20 cellular contexts compared by ENCODE assay signal in genomic region chr13:112569771-112570288, GRCh38. TPM values are rescaled to one million over a fixed set of nuclear protein-coding genes. Genes with fewer than 3 reads are reported as not detected.
DNase-seq lines count a peak whose midpoint lies in the region; ATAC-seq and TF ChIP-seq lines count a peak whose summit lies in the region.
"Had no signal": no experiment of that assay in that cellular context is flagged by ENCODE, and none has a peak within 500 bp of the region (broad histone marks: within the 10 kb centered on the region; RNA-seq: fewer than 3 reads in every experiment).

No MANE protein-coding gene starts in this region.

- CTCF ChIA-PET in activated CD4-positive, alpha-beta T cell treated with anti-CD3 and anti-CD28 coated beads for 36 hours (lab: Charles Lee), result interaction anchor here (0.7 kb wide), 1 partner anchor 12 kb away, joined by 3 read pairs; no protein-coding TSS in a partner anchor
- CTCF ChIA-PET in activated CD4-positive, alpha-beta T cell treated with anti-CD3 and anti-CD28 coated beads, Interleukin-2, amount 10 ng/mL, durations not matched to agents 7 days and 5 days (lab: Charles Lee), result no interaction called here
- CTCF ChIA-PET in HEK293 (lab: Yijun Ruan, JAX) (interaction anchor here (1.1 kb wide), 1 partner anchor 70 kb away, joined by 3 read pairs; no protein-coding TSS in a partner anchor), Caco-2 (lab: Charles Lee) (no interaction called here)

- H3K4me1 Mint-ChIP-seq in activated CD4-positive, alpha-beta T cell treated with anti-CD3 and anti-CD28 coated beads for 36 hours, result peaks cover 32% of the 10 kb centered on the region
- H3K4me1 Mint-ChIP-seq in activated CD4-positive, alpha-beta T cell treated with anti-CD3 and anti-CD28 coated beads, Interleukin-2, amount 10 ng/mL, durations not matched to agents 7 days and 5 days, result peaks cover 17% of the 10 kb centered on the region
- H3K4me1 Mint-ChIP-seq in endothelial cell (ENCODE audit: unreplicated experiment) (peaks cover 42% of the 10 kb centered on the region), neural crest cell (peaks cover 27% of the 10 kb centered on the region), Caco-2 (ENCODE audit: low read depth, unreplicated experiment) (no peaks in the 10 kb centered on the region)

- H3K36me3 ChIP-seq in HEK293 (ENCODE audit: control insufficient read depth in 2 of 2, insufficient read depth in 1 of 2, low read length in 2 of 2), result peaks cover 0 to 32% of the 10 kb centered on the region in 2 experiments; a peak in 2 of 3 replicates
- H3K36me3 ChIP-seq in Caco-2 (ENCODE audit: control insufficient read depth, insufficient read depth, low read length), result peaks cover 3% of the 10 kb centered on the region; the same call in 1 of the 2 replicates

- no peaks in the 10 kb centered on the region for H3K9me3 ChIP-seq in HEK293 (ENCODE audit: control insufficient read depth, insufficient read depth, low read depth, low read length)
- no peaks in the 10 kb centered on the region for H3K9me3 ChIP-seq in Caco-2

- no peak overlapping the region for H3K4me3 ChIP-seq in HEK293 (ENCODE audit: low read depth, low read length)
- H3K4me3 ChIP-seq in Caco-2 (ENCODE audit: low read depth, low read length), result no peak overlapping the region

- DNase-seq in activated CD4-positive, alpha-beta T cell treated with anti-CD3 and anti-CD28 coated beads for 36 hours, result no peak
- no peak for DNase-seq in activated CD4-positive, alpha-beta T cell treated with anti-CD3 and anti-CD28 coated beads, Interleukin-2, amount 10 ng/mL, durations not matched to agents 7 days and 5 days
- DNase-seq in endothelial cell (ENCODE audit: low spot score) (peak; percentile 12), neural crest cell (ENCODE audit: low read depth, low spot score) (no peak), Caco-2 (no peak)
- DNase-seq: KBM-7, MV-4-11, NCI-H1105, NCI-H1436 treated with DMSO at 0.1 percent for 48 hours, NCI-H187 treated with DMSO at 0.1 percent for 48 hours, NCI-H2171 treated with DMSO at 0.1 percent for 48 hours, NCI-H345, NCI-H524 treated with DMSO at 0.1 percent for 48 hours, NCI-H774 had no signal

- no TSS peak for BruUV-seq in Caco-2 (replicated peaks; lab: Mats Ljungman, UMichigan)

- TF ChIP-seq CTCF in HEK293 (tag by site-specific recombination; IDR thresholded peaks at IDR 0.05) (no peak), endothelial cell (IDR thresholded peaks at IDR 0.05; ENCODE audit: unreplicated experiment) (no peak), neural crest cell (conservative IDR thresholded peaks at IDR 0.05) (no peak), Caco-2 (IDR thresholded peaks at IDR 0.05; ENCODE audit: insufficient read depth in 1 of 2, low read depth in 1 of 2, low read length in 1 of 2, severe bottlenecking in 1 of 2, unreplicated experiment in 1 of 2) (no peak)

- H3K27ac ChIP-seq in HEK293 (ENCODE audit: extremely low read depth, low read depth, low read length), result no peak overlapping the region
- H3K27ac ChIP-seq: 22Rv1, C4-2B had no signal

- no peak overlapping the region for H3K4me3 Mint-ChIP-seq in activated CD4-positive, alpha-beta T cell treated with anti-CD3 and anti-CD28 coated beads for 36 hours
- no peak overlapping the region for H3K4me3 Mint-ChIP-seq in activated CD4-positive, alpha-beta T cell treated with anti-CD3 and anti-CD28 coated beads, Interleukin-2, amount 10 ng/mL, durations not matched to agents 7 days and 5 days
- H3K4me3 Mint-ChIP-seq in endothelial cell (ENCODE audit: unreplicated experiment) (no peak overlapping the region), neural crest cell (no peak overlapping the region), Caco-2 (ENCODE audit: unreplicated experiment) (no peak overlapping the region)
- H3K4me3 Mint-ChIP-seq: B cell had no signal

- no peaks in the 10 kb centered on the region for H3K27me3 ChIP-seq in Caco-2 (replicated peaks; ENCODE audit: control insufficient read depth, insufficient read depth, low read length)

- peaks cover 27% of the 10 kb centered on the region for H3K36me3 Mint-ChIP-seq in activated CD4-positive, alpha-beta T cell treated with anti-CD3 and anti-CD28 coated beads for 36 hours (ENCODE audit: low read depth)
- peaks cover 17% of the 10 kb centered on the region for H3K36me3 Mint-ChIP-seq in activated CD4-positive, alpha-beta T cell treated with anti-CD3 and anti-CD28 coated beads, Interleukin-2, amount 10 ng/mL, durations not matched to agents 7 days and 5 days (ENCODE audit: low read depth)
- H3K36me3 Mint-ChIP-seq in endothelial cell (ENCODE audit: low read depth, unreplicated experiment), result peaks cover 3% of the 10 kb centered on the region
- H3K36me3 Mint-ChIP-seq in neural crest cell (ENCODE audit: low read depth), result peaks cover 3% of the 10 kb centered on the region
- H3K36me3 Mint-ChIP-seq in Caco-2 (ENCODE audit: insufficient read depth, unreplicated experiment), result peaks cover 11% of the 10 kb centered on the region

- no peak for ATAC-seq in activated CD4-positive, alpha-beta T cell treated with anti-CD3 and anti-CD28 coated beads for 36 hours
- no peak for ATAC-seq in HG02678 (IDR thresholded peaks at IDR 0.05; ENCODE audit: unreplicated experiment)
- no peak for ATAC-seq in GM18858 (IDR thresholded peaks at IDR 0.05; ENCODE audit: unreplicated experiment)

- H3K4me1 ChIP-seq in HEK293 (ENCODE audit: control insufficient read depth, insufficient read depth, low read length) (no peaks in the 10 kb centered on the region), Caco-2 (no peaks in the 10 kb centered on the region)

- POLR2A ChIA-PET in activated CD4-positive, alpha-beta T cell treated with anti-CD3 and anti-CD28 coated beads for 36 hours (lab: Charles Lee), result no interaction called here
- POLR2A ChIA-PET in activated CD4-positive, alpha-beta T cell treated with anti-CD3 and anti-CD28 coated beads, Interleukin-2, amount 10 ng/mL, durations not matched to agents 7 days and 5 days (lab: Charles Lee), result no interaction called here
- POLR2A ChIA-PET in HEK293 (lab: Yijun Ruan, JAX), result no interaction called here
- POLR2A ChIA-PET in Caco-2 (lab: Charles Lee), result no interaction called here

- intact Hi-C loops in activated CD4-positive, alpha-beta T cell treated with anti-CD3 and anti-CD28 coated beads for 36 hours (cut with DNase I, micrococcal nuclease), result no loop called here
- intact Hi-C loops in Caco-2 (cut with micrococcal nuclease; ENCODE audit: unreplicated experiment), result no loop called here

- H3K9me3 Mint-ChIP-seq in activated CD4-positive, alpha-beta T cell treated with anti-CD3 and anti-CD28 coated beads for 36 hours (ENCODE audit: low read depth), result no peaks in the 10 kb centered on the region
- H3K9me3 Mint-ChIP-seq in activated CD4-positive, alpha-beta T cell treated with anti-CD3 and anti-CD28 coated beads, Interleukin-2, amount 10 ng/mL, durations not matched to agents 7 days and 5 days, result no peaks in the 10 kb centered on the region
- H3K9me3 Mint-ChIP-seq in endothelial cell (ENCODE audit: unreplicated experiment), result no peaks in the 10 kb centered on the region
- no peaks in the 10 kb centered on the region for H3K9me3 Mint-ChIP-seq in neural crest cell
- H3K9me3 Mint-ChIP-seq in Caco-2 (ENCODE audit: unreplicated experiment), result no peaks in the 10 kb centered on the region

- no peaks in the 10 kb centered on the region for H3K27me3 Mint-ChIP-seq in activated CD4-positive, alpha-beta T cell treated with anti-CD3 and anti-CD28 coated beads for 36 hours
- H3K27me3 Mint-ChIP-seq in activated CD4-positive, alpha-beta T cell treated with anti-CD3 and anti-CD28 coated beads, Interleukin-2, amount 10 ng/mL, durations not matched to agents 7 days and 5 days, result no peaks in the 10 kb centered on the region
- peaks cover 1% of the 10 kb centered on the region for H3K27me3 Mint-ChIP-seq in endothelial cell (ENCODE audit: unreplicated experiment)
- H3K27me3 Mint-ChIP-seq in neural crest cell (ENCODE audit: low read depth), result no peaks in the 10 kb centered on the region
- H3K27me3 Mint-ChIP-seq in Caco-2 (ENCODE audit: insufficient read depth, unreplicated experiment), result no peaks in the 10 kb centered on the region
- H3K27me3 Mint-ChIP-seq: B cell had no signal

- H3K27ac Mint-ChIP-seq in activated CD4-positive, alpha-beta T cell treated with anti-CD3 and anti-CD28 coated beads for 36 hours, result peak overlapping the region; percentile 1
- H3K27ac Mint-ChIP-seq in activated CD4-positive, alpha-beta T cell treated with anti-CD3 and anti-CD28 coated beads, Interleukin-2, amount 10 ng/mL, durations not matched to agents 7 days and 5 days, result no peak overlapping the region
- H3K27ac Mint-ChIP-seq in endothelial cell (ENCODE audit: unreplicated experiment) (peak overlapping the region; percentile 1), neural crest cell (ENCODE audit: unreplicated experiment) (peak overlapping the region; percentile 13), Caco-2 (ENCODE audit: unreplicated experiment) (no peak overlapping the region)
- H3K27ac Mint-ChIP-seq: B cell had no signal

TF ChIP-seq in HEK293, 187 proteins besides CTCF, POLR2A, EP300 and RAD21 (continues in another document):
- TF ChIP-seq ZNF280D (tag by site-specific recombination; IDR thresholded peaks at IDR 0.05) (no peak), ZNF341 (tag by site-specific recombination; IDR thresholded peaks at IDR 0.05; ENCODE audit: low read depth) (no peak)

RNA-seq across cellular contexts. Expression of gene TUBGCP3, which starts 18.1 kb away (rescaled TPM):
- 10 to 100 TPM; 57.2 to 60.5 TPM for total RNA-seq in activated CD4-positive, alpha-beta T cell treated with anti-CD3 and anti-CD28 coated beads for 36 hours
- 10 to 100 TPM; 59.7 to 67.7 TPM for total RNA-seq in activated CD4-positive, alpha-beta T cell treated with anti-CD3 and anti-CD28 coated beads, Interleukin-2, amount 10 ng/mL, durations not matched to agents 7 days and 5 days
- total RNA-seq in endothelial cell (ENCODE audit: unreplicated experiment) (26.8 TPM), neural crest cell (43.9 and 51.9 TPM in 2 replicates), Caco-2 (2022) (51.1 and 55.7 TPM in 2 replicates)

Comparison
In these comparisons a context has a peak if more than half of its experiments do, and no peak if none do; other contexts are left out.
1. H3K27ac Mint-ChIP-seq: peak in activated CD4-positive, alpha-beta T cell treated with anti-CD3 and anti-CD28 coated beads for 36 hours (single experiment), endothelial cell (single experiment) and neural crest cell (single experiment); none in activated CD4-positive, alpha-beta T cell treated with anti-CD3 and anti-CD28 coated beads, Interleukin-2, amount 10 ng/mL, durations not matched to agents 7 days and 5 days (single experiment) and Caco-2 (single experiment).
2. CTCF ChIA-PET loops: an anchor here in activated CD4-positive, alpha-beta T cell treated with anti-CD3 and anti-CD28 coated beads for 36 hours (0.7 kb wide) and HEK293 (1.1 kb wide); none called in activated CD4-positive, alpha-beta T cell treated with anti-CD3 and anti-CD28 coated beads, Interleukin-2, amount 10 ng/mL, durations not matched to agents 7 days and 5 days and Caco-2.